ENCODE assay signal across 16 cellular contexts in genomic region chr15:99592135-99592845, GRCh38. TPM values are rescaled to one million over a fixed set of nuclear protein-coding genes. Genes with fewer than 3 reads are reported as not detected.
DNase-seq lines count a peak whose midpoint lies in the region; FAIRE-seq and TF ChIP-seq lines count a peak whose summit lies in the region.
"Had no signal": no experiment of that assay in that cellular context is flagged by ENCODE, and none has a peak within 500 bp of the region (broad histone marks: within the 10 kb centered on the region; RNA-seq: fewer than 3 reads in every experiment).

No MANE protein-coding gene starts in this region.

- no peak overlapping the region for H3K27ac Mint-ChIP-seq in astrocyte (ENCODE audit: unreplicated experiment)
- H3K27ac Mint-ChIP-seq in glutamatergic neuron (ENCODE audit: unreplicated experiment) = peak overlapping the region; percentile 69
- H3K27ac Mint-ChIP-seq: activated CD4-positive, alpha-beta memory T cell treated with anti-CD3 and anti-CD28 coated beads for 36 hours; brain had no signal

- H4K20me1 ChIP-seq in astrocyte (ENCODE audit: insufficient read depth, low read length) = peaks cover 80% of the 10 kb centered on the region
- peaks cover 41% of the 10 kb centered on the region for H4K20me1 ChIP-seq in osteoblast (ENCODE audit: insufficient read depth, low read length)
- no peaks in the 10 kb centered on the region; the same call in none of the 2 replicates for H4K20me1 ChIP-seq in PC-9 (ENCODE audit: insufficient read depth)

- peaks cover 28% of the 10 kb centered on the region for H3K4me1 Mint-ChIP-seq in astrocyte (ENCODE audit: low read depth, unreplicated experiment)
- peaks cover 21% of the 10 kb centered on the region for H3K4me1 Mint-ChIP-seq in glutamatergic neuron (ENCODE audit: low read depth, unreplicated experiment)
- H3K4me1 Mint-ChIP-seq: brain had no signal

- H3K36me3 Mint-ChIP-seq in astrocyte (ENCODE audit: low read depth, unreplicated experiment) = peaks cover 5% of the 10 kb centered on the region
- peaks cover 4% of the 10 kb centered on the region for H3K36me3 Mint-ChIP-seq in glutamatergic neuron (ENCODE audit: unreplicated experiment)

- H3K4me3 Mint-ChIP-seq in astrocyte (ENCODE audit: unreplicated experiment) (peak overlapping the region; percentile 27), glutamatergic neuron (ENCODE audit: unreplicated experiment) (no peak overlapping the region)
- H3K4me3 Mint-ChIP-seq: activated CD4-positive, alpha-beta memory T cell treated with anti-CD3 and anti-CD28 coated beads for 36 hours; brain had no signal

- no peaks in the 10 kb centered on the region for H3K36me3 ChIP-seq in astrocyte (ENCODE audit: insufficient read depth, low read length)
- no peaks in the 10 kb centered on the region for H3K36me3 ChIP-seq in osteoblast (ENCODE audit: insufficient read depth, low read length)
- no peaks in the 10 kb centered on the region for H3K36me3 ChIP-seq in PC-9 (ENCODE audit: low read depth)

- no peak overlapping the region for H2AFZ ChIP-seq in astrocyte (ENCODE audit: low read depth, low read length)
- no peak overlapping the region for H2AFZ ChIP-seq in osteoblast (ENCODE audit: low read length)
- H2AFZ ChIP-seq in PC-9 = no peak overlapping the region

- H3K9me3 ChIP-seq in astrocyte (ENCODE audit: insufficient read depth, low read depth, low read length) (no peaks in the 10 kb centered on the region), osteoblast (ENCODE audit: low read depth, low read length) (no peaks in the 10 kb centered on the region), PC-9 (ENCODE audit: insufficient read depth, low read depth) (peaks cover 11% of the 10 kb centered on the region; the same call in 1 of the 2 replicates)

- H3K27ac ChIP-seq in astrocyte (ENCODE audit: low read depth, low read length) (no peak overlapping the region), osteoblast (ENCODE audit: low read depth, low read length) (peak overlapping the region; percentile 65), PC-9 (no peak overlapping the region)

- no peak for FAIRE-seq in astrocyte (lab: Jason Lieb, UNC)
- FAIRE-seq: G401.6, GM18507 had no signal

- H3K9me3 Mint-ChIP-seq in astrocyte (ENCODE audit: unreplicated experiment) (peaks cover 2% of the 10 kb centered on the region), glutamatergic neuron (ENCODE audit: unreplicated experiment) (peaks cover 2% of the 10 kb centered on the region)

- no peaks in the 10 kb centered on the region for H3K27me3 Mint-ChIP-seq in astrocyte (ENCODE audit: low read depth, unreplicated experiment)
- H3K27me3 Mint-ChIP-seq in glutamatergic neuron (ENCODE audit: unreplicated experiment) = peaks cover 4% of the 10 kb centered on the region
- H3K27me3 Mint-ChIP-seq: activated CD4-positive, alpha-beta memory T cell treated with anti-CD3 and anti-CD28 coated beads for 36 hours had no signal

- POLR2A ChIA-PET in PC-9 (lab: Charles Lee; ENCODE audit: unreplicated experiment) = no interaction called here

- H3K4me1 ChIP-seq in astrocyte (ENCODE audit: insufficient read depth, low read length) = peaks cover 8% of the 10 kb centered on the region
- H3K4me1 ChIP-seq in osteoblast (ENCODE audit: insufficient read depth, low read length) = peaks cover 9% of the 10 kb centered on the region
- H3K4me1 ChIP-seq in PC-9 (replicated peaks; ENCODE audit: insufficient read depth) = no peaks in the 10 kb centered on the region

- H3K4me2 ChIP-seq in astrocyte (ENCODE audit: low read length) (no peak overlapping the region), osteoblast (ENCODE audit: insufficient read depth, low read length) (peak overlapping the region; percentile 27), PC-9 (no peak overlapping the region)

- H3K27me3 ChIP-seq in astrocyte (ENCODE audit: insufficient read depth, low read length) (no peaks in the 10 kb centered on the region), osteoblast (ENCODE audit: insufficient read depth, low read length) (no peaks in the 10 kb centered on the region), PC-9 (ENCODE audit: insufficient read depth, low read depth) (no peaks in the 10 kb centered on the region)

- H3K4me3 ChIP-seq in astrocyte (ENCODE audit: insufficient read depth, low read depth, low read length) (no peak overlapping the region), osteoblast (ENCODE audit: insufficient read depth, low read length) (no peak overlapping the region), PC-9 (no peak overlapping the region)

- intact Hi-C loops in PC-9 (cut with micrococcal nuclease; ENCODE audit: unreplicated experiment) = no loop called here

- no peaks in the 10 kb centered on the region for H3K9me2 ChIP-seq in PC-9 (ENCODE audit: insufficient read depth)

- DNase-seq in CD1c-positive myeloid dendritic cell (ENCODE audit: extremely low spot score) (peak; percentile 12), astrocyte (ENCODE audit: low read depth) (peak; percentile 83), glutamatergic neuron (no peak), osteoblast (ENCODE audit: insufficient read length, low spot score, missing footprints) (no peak), KG1 (lab: John Stamatoyannopoulos, UW) (no peak), midbrain (lab: John Stamatoyannopoulos, UW) (no peak), PC-9 (no peak), NCI-H510A treated with DMSO at 0.1 percent for 48 hours (lab: John Stamatoyannopoulos, UW) (no peak)
- DNase-seq: activated CD4-positive, alpha-beta memory T cell treated with anti-CD3 and anti-CD28 coated beads for 36 hours; C1 segment of cervical spinal cord; NCI-H187 treated with DMSO at 0.1 percent for 48 hours; NCI-H69; posterior cingulate gyrus had no signal

- no peaks in the 10 kb centered on the region for H3F3A ChIP-seq in PC-9 (ENCODE audit: insufficient read depth, low read depth)

- TF ChIP-seq CTCF in astrocyte (IDR thresholded peaks at IDR 0.05; ENCODE audit: insufficient read depth, low read depth, low read length) (no peak), glutamatergic neuron (IDR thresholded peaks at IDR 0.05; ENCODE audit: partially characterized antibody, unreplicated experiment) (no peak), osteoblast (IDR thresholded peaks at IDR 0.05; ENCODE audit: extremely low read depth, low read depth, low read length) (no peak), PC-9 (conservative IDR thresholded peaks at IDR 0.05) (no peak)

- BruUV-seq in PC-9 (replicated peaks; lab: Mats Ljungman, UMichigan) = no TSS peak

- peaks cover 98% of the 10 kb centered on the region for H3K79me2 ChIP-seq in astrocyte (ENCODE audit: insufficient read depth, low read length)
- H3K79me2 ChIP-seq in osteoblast (ENCODE audit: insufficient read depth, low read length) = peaks cover 99% of the 10 kb centered on the region
- H3K79me2 ChIP-seq in PC-9 (ENCODE audit: low read depth) = peaks cover 73% of the 10 kb centered on the region

- H3K9ac ChIP-seq in astrocyte (ENCODE audit: low read length) = no peak overlapping the region

- CTCF ChIA-PET in PC-9 (lab: Charles Lee) = no interaction called here

RNA-seq across cellular contexts. Expression of gene MEF2A, which starts 26.5 kb away (rescaled TPM):
- total RNA-seq in astrocyte (46.3 and 48.8 TPM in 2 replicates), glutamatergic neuron (ENCODE audit: unreplicated experiment) (49.5 TPM), osteoblast (48.3 and 55.4 TPM in 2 replicates), PC-9 (2021) (25.7 and 31.8 TPM in 2 replicates)

Comparison
In these comparisons a context has a peak if more than half of its experiments do, and no peak if none do; other contexts are left out.
1. DNase-seq: peak in CD1c-positive myeloid dendritic cell (single experiment) and astrocyte (single experiment); none in glutamatergic neuron (single experiment), osteoblast (single experiment), KG1 (single experiment), midbrain (single experiment), PC-9 (0 of 2) and NCI-H510A treated with DMSO at 0.1 percent for 48 hours (single experiment).